In genomic region chr6:53358440-53359087, GRCh38 we compare ENCODE assay signal across 8 cellular contexts. TPM values are rescaled to one million over a fixed set of nuclear protein-coding genes. Genes with fewer than 3 reads are reported as not detected.
DNase-seq lines count a peak whose midpoint lies in the region; ATAC-seq and TF ChIP-seq lines count a peak whose summit lies in the region.

No MANE protein-coding gene starts in this region.

- in situ Hi-C loops in mammary epithelial cell (cut with MboI; ENCODE audit: low sequenced_read_pairs in 2 of 2) = no loop called here

- H3K27me3 ChIP-seq in CD8-positive, alpha-beta memory T cell (ENCODE audit: insufficient read depth, low read length, poor library complexity, severe bottlenecking) = no peaks in the 10 kb centered on the region
- H3K27me3 ChIP-seq in Loucy (ENCODE audit: insufficient read depth, low read length, poor library complexity, severe bottlenecking) = no peaks in the 10 kb centered on the region
- H3K27me3 ChIP-seq in mammary epithelial cell (ENCODE audit: insufficient read depth, low read length) = no peaks in the 10 kb centered on the region
- H3K27me3 ChIP-seq in lower lobe of right lung (ENCODE audit: low read depth) = no peaks in the 10 kb centered on the region

- TF ChIP-seq CTCF in Loucy (conservative IDR thresholded peaks at IDR 0.05; ENCODE audit: low read length) (no peak), mammary epithelial cell (conservative IDR thresholded peaks at IDR 0.05 in 1 of 2, IDR thresholded peaks at IDR 0.05 in 1 of 2; ENCODE audit: extremely low read depth in 1 of 2, insufficient read depth in 1 of 2, low read depth in 1 of 2, low read length in 2 of 2) (no peak), lower lobe of right lung (IDR thresholded peaks at IDR 0.05) (no peak)

- dilution Hi-C loops in mammary epithelial cell (cut with HindIII; ENCODE audit: low sequenced_read_pairs) = no loop called here

- H3K27me3 Mint-ChIP-seq in CD8-positive, alpha-beta memory T cell = peaks cover 0 to 1% of the 10 kb centered on the region in 2 donors

- peak overlapping the region; percentile 88 to 99 (median 96) for H3K27ac Mint-ChIP-seq in CD8-positive, alpha-beta memory T cell

- CTCF ChIA-PET in CD8-positive, alpha-beta memory T cell (lab: Charles Lee) = interaction anchor here (1.1 to 4.4 kb wide), 3 partner anchors 10 to 56 kb away, joined by 5 to 32 read pairs (median 5); partner anchors contain the start of gene ELOVL5
- CTCF ChIA-PET in mammary epithelial cell (lab: Charles Lee; ENCODE audit: low non-redundant PET) = no interaction called here

- peaks cover 0 to 6% (median 0%) of the 10 kb centered on the region in 3 donors for H3K36me3 Mint-ChIP-seq in CD8-positive, alpha-beta memory T cell

- WGBS in mammary epithelial cell (ENCODE audit: low coverage, missing lambda C conversion rate) = 60% methylated on average over 10 of the region's 16 CpGs
- 30% methylated on average over 16 of the region's 16 CpGs for WGBS in urinary bladder

- peaks cover 14% of the 10 kb centered on the region for H3F3A ChIP-seq in Loucy (ENCODE audit: low read depth)

- H2AFZ ChIP-seq in Loucy (ENCODE audit: low read length) (no peak overlapping the region; the same call in 1 of the 2 replicates), mammary epithelial cell (ENCODE audit: low read depth, low read length) (peak overlapping the region; percentile 96)

- H3K79me2 ChIP-seq in Loucy (ENCODE audit: insufficient read depth, low read length) (peaks cover 24% of the 10 kb centered on the region; the same call in 1 of the 2 replicates), mammary epithelial cell (ENCODE audit: insufficient read depth, low read length) (no peaks in the 10 kb centered on the region)

- peak in 2 of 5 donors; percentile 28 to 46 for DNase-seq in CD8-positive, alpha-beta memory T cell
- no peak for DNase-seq in mammary epithelial cell
- no peak for DNase-seq in lower lobe of right lung
- no peak for DNase-seq in NCI-H524 (lab: John Stamatoyannopoulos, UW)
- no peak for DNase-seq in SHP77 (lab: John Stamatoyannopoulos, UW)

- no peaks in the 10 kb centered on the region for H3K9me2 ChIP-seq in Loucy (replicated peaks; ENCODE audit: low read depth, low read length)

- TSS peak; percentile 83 for BruUV-seq in mammary epithelial cell (replicated peaks; lab: Mats Ljungman, UMichigan)

- no peaks in the 10 kb centered on the region for H3K36me3 ChIP-seq in CD8-positive, alpha-beta memory T cell (ENCODE audit: insufficient read depth, low read length)
- H3K36me3 ChIP-seq in Loucy (ENCODE audit: insufficient read depth, low read length) (no peaks in the 10 kb centered on the region), mammary epithelial cell (ENCODE audit: insufficient read depth, low read length) (no peaks in the 10 kb centered on the region), lower lobe of right lung (no peaks in the 10 kb centered on the region), urinary bladder (ENCODE audit: insufficient read depth) (no peaks in the 10 kb centered on the region)

- H4K20me1 ChIP-seq in Loucy (ENCODE audit: insufficient read depth, low read length, poor library complexity, severe bottlenecking) = no peaks in the 10 kb centered on the region
- H4K20me1 ChIP-seq in mammary epithelial cell (ENCODE audit: insufficient read depth, low read length) = no peaks in the 10 kb centered on the region

- intact Hi-C loops in mammary epithelial cell (cut with micrococcal nuclease) = loop anchor here (1.0 kb wide), 1 partner anchor 245 kb away; no protein-coding TSS in a partner anchor
- intact Hi-C loops in lower lobe of right lung (cut with DNase I) = no loop called here

- POLR2A ChIA-PET in CD8-positive, alpha-beta memory T cell (lab: Charles Lee) = interaction anchor here (2.1 to 2.9 kb wide), 2 partner anchors 10 to 22 kb away, joined by 15 to 68 read pairs; partner anchors contain the start of gene ELOVL5

- H3K9ac ChIP-seq in Loucy (ENCODE audit: low read depth, low read length, poor library complexity, severe bottlenecking) (peak overlapping the region; percentile 100), mammary epithelial cell (ENCODE audit: insufficient read depth, low read length) (peak overlapping the region; percentile 60)

- H3K4me1 Mint-ChIP-seq in CD8-positive, alpha-beta memory T cell = peaks cover 40 to 51% (median 48%) of the 10 kb centered on the region in 3 donors

- ATAC-seq in GM21515 (IDR thresholded peaks at IDR 0.05; ENCODE audit: unreplicated experiment) (peak; percentile 23), lower lobe of right lung (peak; percentile 1 to 14)

- H3K4me1 ChIP-seq in CD8-positive, alpha-beta memory T cell (ENCODE audit: insufficient read depth, low read length) = peaks cover 41% of the 10 kb centered on the region
- H3K4me1 ChIP-seq in Loucy (ENCODE audit: insufficient read depth, low read length, poor library complexity, severe bottlenecking) = peaks cover 49% of the 10 kb centered on the region
- H3K4me1 ChIP-seq in mammary epithelial cell (ENCODE audit: insufficient read depth, low read length) = peaks cover 34% of the 10 kb centered on the region
- peaks cover 25% of the 10 kb centered on the region for H3K4me1 ChIP-seq in lower lobe of right lung
- H3K4me1 ChIP-seq in urinary bladder (ENCODE audit: insufficient read depth) = no peaks in the 10 kb centered on the region

- peak overlapping the region; percentile 75 for H3K4me3 ChIP-seq in CD8-positive, alpha-beta memory T cell (ENCODE audit: low read length)
- H3K4me3 ChIP-seq in Loucy (ENCODE audit: low read length, poor library complexity, severe bottlenecking) (peak overlapping the region; percentile 90), mammary epithelial cell (replicated peaks in 1 of 3; ENCODE audit: insufficient read depth in 1 of 3, low read depth in 2 of 3, low read length in 3 of 3) (peak overlapping the region; percentile 31 to 60 (median 38)), lower lobe of right lung (peak overlapping the region; percentile 68), urinary bladder (ENCODE audit: low read depth, low read length) (peak overlapping the region; percentile 66)

- H3K4me3 Mint-ChIP-seq in CD8-positive, alpha-beta memory T cell = peak overlapping the region; percentile 80 to 92 (median 90)

- H3K4me2 ChIP-seq in Loucy (ENCODE audit: low read depth, low read length, poor library complexity, severe bottlenecking) (peak overlapping the region; percentile 88), mammary epithelial cell (ENCODE audit: insufficient read depth, low read depth, low read length) (peak overlapping the region; percentile 94)

- no peaks in the 10 kb centered on the region for H3K9me3 ChIP-seq in CD8-positive, alpha-beta memory T cell (ENCODE audit: low read length)
- no peaks in the 10 kb centered on the region for H3K9me3 ChIP-seq in Loucy (ENCODE audit: insufficient read depth, low read depth, low read length)
- no peaks in the 10 kb centered on the region for H3K9me3 ChIP-seq in mammary epithelial cell (replicated peaks; ENCODE audit: insufficient read depth, low read length)
- H3K9me3 ChIP-seq in lower lobe of right lung = no peaks in the 10 kb centered on the region

- peak overlapping the region; percentile 94 for H3K27ac ChIP-seq in CD8-positive, alpha-beta memory T cell (ENCODE audit: low read depth, low read length)
- H3K27ac ChIP-seq in mammary epithelial cell (ENCODE audit: insufficient read depth, low read depth, low read length) (peak overlapping the region; percentile 77), lower lobe of right lung (peak overlapping the region; percentile 93), urinary bladder (ENCODE audit: low read depth) (peak overlapping the region; percentile 93)

- H3K9me3 Mint-ChIP-seq in CD8-positive, alpha-beta memory T cell = no peaks in the 10 kb centered on the region

RNA-seq across cellular contexts. Expression of gene ELOVL5, which starts 9.8 kb away (rescaled TPM):
- 100 to 1,000 TPM; 117 to 124 TPM for total RNA-seq in CD8-positive, alpha-beta memory T cell
- 96.9 TPM for polyA plus RNA-seq in CD8-positive, alpha-beta memory T cell
- total RNA-seq in mammary epithelial cell (10 to 100 TPM; 50.8 to 71.1 TPM), lower lobe of right lung (72.4 TPM), urinary bladder (72.6 TPM)
- polyA plus RNA-seq in mammary epithelial cell (56.2 TPM), urinary bladder (54.3 TPM)
- 132 TPM for polyA minus RNA-seq in mammary epithelial cell

Comparison
In these comparisons a context has a peak if more than half of its experiments do, and no peak if none do; other contexts are left out.
1. H3K4me3 ChIP-seq: peak in every context shown above with its lines; median percentile 90 in Loucy; 75 in CD8-positive, alpha-beta memory T cell; 68 in lower lobe of right lung; 66 in urinary bladder; 38 in mammary epithelial cell.